Comparison of ENCODE assay signal across 21 cellular contexts in the genomic region with DNA sequence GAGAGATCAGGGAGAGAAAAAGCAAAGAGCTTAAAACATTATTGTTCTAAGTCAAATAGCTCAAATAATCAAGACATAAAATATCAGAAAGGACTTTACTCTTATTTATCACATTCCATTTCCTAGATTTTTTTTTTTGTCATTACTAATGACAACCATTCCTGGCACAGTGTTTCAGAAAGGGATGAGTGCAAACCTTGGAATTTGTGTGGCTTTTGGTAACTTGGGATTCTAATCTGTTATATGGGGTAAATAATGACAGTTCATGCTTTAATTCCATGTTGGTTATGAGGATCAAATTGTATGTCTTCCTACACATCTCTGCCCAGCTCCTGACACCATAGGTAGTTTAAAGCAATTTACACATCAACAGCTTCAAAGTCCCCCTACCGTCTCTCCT.
"Had no signal": no experiment of that assay in that cellular context is flagged by ENCODE, and none has a peak within 500 bp of the region (broad histone marks: within the 10 kb centered on the region; RNA-seq: fewer than 3 reads in every experiment).

No MANE protein-coding gene starts in this region.

- H3K27me3 Mint-ChIP-seq: activated CD4-positive, alpha-beta T cell treated with anti-CD3 and anti-CD28 coated beads, Interleukin-2, amount 10 ng/mL, durations not matched to agents 24 days and 14 days; stimulated activated memory B cell treated with anti-CD40 and anti-IgM and Interleukin-4, amounts not matched to agents 10 μg/mL and 1 μg/mL and 100 μg/mL, for 72 hours; T-cell had no signal

- H3K9ac ChIP-seq: parathyroid adenoma had no signal

- H2AFZ ChIP-seq: parathyroid adenoma had no signal

- H3K79me2 ChIP-seq: parathyroid adenoma had no signal

- H3K36me3 ChIP-seq: brain microvascular endothelial cell, esophagus muscularis mucosa, gastrocnemius medialis, sigmoid colon, spleen, thyroid gland had no signal

- H3K36me3 Mint-ChIP-seq: stimulated activated memory B cell treated with anti-CD40 and anti-IgM and Interleukin-4, amounts not matched to agents 10 μg/mL and 1 μg/mL and 100 μg/mL, for 72 hours; T-cell had no signal

- H3K9me3 Mint-ChIP-seq: activated CD4-positive, alpha-beta T cell treated with anti-CD3 and anti-CD28 coated beads, Interleukin-2, amount 10 ng/mL, durations not matched to agents 24 days and 14 days; nephron; stimulated activated memory B cell treated with anti-CD40 and anti-IgM and Interleukin-4, amounts not matched to agents 10 μg/mL and 1 μg/mL and 100 μg/mL, for 72 hours had no signal

- H3K27ac Mint-ChIP-seq: activated CD4-positive, alpha-beta T cell treated with anti-CD3 and anti-CD28 coated beads, Interleukin-2, amount 10 ng/mL, durations not matched to agents 24 days and 14 days; activated naive CD4-positive, alpha-beta T cell treated with anti-CD3 and anti-CD28 coated beads for 36 hours; nephron; stimulated activated memory B cell treated with anti-CD40 and anti-IgM and Interleukin-4, amounts not matched to agents 10 μg/mL and 1 μg/mL and 100 μg/mL, for 72 hours; T-cell had no signal

- H3K27ac ChIP-seq: brain microvascular endothelial cell, esophagus muscularis mucosa, gastrocnemius medialis, parathyroid adenoma, sigmoid colon, spleen, thyroid gland had no signal

- H3K4me1 Mint-ChIP-seq: activated CD4-positive, alpha-beta T cell treated with anti-CD3 and anti-CD28 coated beads, Interleukin-2, amount 10 ng/mL, durations not matched to agents 24 days and 14 days; stimulated activated memory B cell treated with anti-CD40 and anti-IgM and Interleukin-4, amounts not matched to agents 10 μg/mL and 1 μg/mL and 100 μg/mL, for 72 hours; T-cell had no signal

- H3K4me1 ChIP-seq: esophagus muscularis mucosa, gastrocnemius medialis, parathyroid adenoma, sigmoid colon, spleen, thyroid gland had no signal

- H3K27me3 ChIP-seq: brain microvascular endothelial cell, esophagus muscularis mucosa, gastrocnemius medialis, sigmoid colon, spleen, thyroid gland had no signal

- ATAC-seq: activated T-cell treated with anti-CD3 and anti-CD28 coated beads, Interleukin-2, amount 50 U/mL, for 4 hours; gastrocnemius medialis; left lobe of liver; stimulated activated memory B cell treated with anti-CD40 and anti-IgM and Interleukin-4, amounts not matched to agents 10 μg/mL and 1 μg/mL and 100 μg/mL, for 72 hours; T-cell had no signal

- H3K9me3 ChIP-seq: esophagus muscularis mucosa, gastrocnemius medialis, sigmoid colon, spleen, thyroid gland had no signal

- H3K4me3 ChIP-seq: esophagus muscularis mucosa, gastrocnemius medialis, sigmoid colon, spleen, thyroid gland had no signal

- FAIRE-seq: kidney had no signal

- DNase-seq: activated CD4-positive, alpha-beta T cell treated with anti-CD3 and anti-CD28 coated beads, Interleukin-2, amount 10 ng/mL, durations not matched to agents 24 days and 14 days; activated CD8-positive, alpha-beta memory T cell treated with anti-CD3 and anti-CD28 coated beads, Interleukin-2, amount 50 U/mL, for 4 hours; activated naive CD4-positive, alpha-beta T cell treated with anti-CD3 and anti-CD28 coated beads for 36 hours; activated T-cell treated with anti-CD3 and anti-CD28 coated beads, Interleukin-2, amount 50 U/mL, for 4 hours; brain microvascular endothelial cell; cerebellar nuclear complex; effector CD4-positive, alpha-beta T cell; gastrocnemius medialis; head of caudate nucleus; kidney; midbrain; sigmoid colon; spleen; stimulated activated CD4-positive, alpha-beta T cell treated with anti-CD3 and anti-CD28 coated beads, Interleukin-4, amount 100 ng/mL, for 4 hours; T-cell; thyroid gland had no signal

- H3K4me3 Mint-ChIP-seq: activated CD4-positive, alpha-beta T cell treated with anti-CD3 and anti-CD28 coated beads, Interleukin-2, amount 10 ng/mL, durations not matched to agents 24 days and 14 days; activated naive CD4-positive, alpha-beta T cell treated with anti-CD3 and anti-CD28 coated beads for 36 hours; activated T-cell treated with anti-CD3 and anti-CD28 coated beads, Interleukin-2, amount 50 U/mL, for 4 hours; nephron; stimulated activated memory B cell treated with anti-CD40 and anti-IgM and Interleukin-4, amounts not matched to agents 10 μg/mL and 1 μg/mL and 100 μg/mL, for 72 hours; T-cell had no signal
